In genomic region chr5:149489605-149490037, GRCh38 we compare ENCODE assay signal across 13 cellular contexts.
DNase-seq lines count a peak whose midpoint lies in the region; TF ChIP-seq lines count a peak whose summit lies in the region.
"Had no signal": no experiment of that assay in that cellular context is flagged by ENCODE, and none has a peak within 500 bp of the region (broad histone marks: within the 10 kb centered on the region; RNA-seq: fewer than 3 reads in every experiment).

No MANE protein-coding gene starts in this region.

- DNase-seq in GM04503 (ENCODE audit: low read depth): peak; percentile 61
- peak; percentile 55 for DNase-seq in RPMI7951 (ENCODE audit: low read depth)
- DNase-seq in esophagus muscularis mucosa (ENCODE audit: extremely low spot score): no peak
- DNase-seq in osteocyte (ENCODE audit: extremely low spot score, unreplicated experiment): no peak
- DNase-seq in H7: no peak
- no peak for DNase-seq in activated CD4-positive, alpha-beta T cell treated with anti-CD3 and anti-CD28 coated beads, Interleukin-2, amount 10 ng/mL, durations not matched to agents 7 days and 5 days
- no peak for DNase-seq in OCI-M2 (lab: John Stamatoyannopoulos, UW; ENCODE audit: unreplicated experiment)
- DNase-seq in immature natural killer cell: no peak
- DNase-seq: activated CD4-positive, alpha-beta T cell treated with anti-CD3 and anti-CD28 coated beads for 1 hour; activated naive CD8-positive, alpha-beta T cell treated with anti-CD3 and anti-CD28 coated beads, Interleukin-2, amount 10 ng/mL, durations not matched to agents 7 days and 5 days; NCI-H1436; stimulated activated CD4-positive, alpha-beta T cell treated with anti-CD3 and anti-CD28 coated beads, Interleukin-2, amount 100 ng/mL, for 48 hours had no signal

- H3K27me3 ChIP-seq in esophagus muscularis mucosa: no peaks in the 10 kb centered on the region
- H3K27me3 ChIP-seq in H7 (ENCODE audit: control insufficient read depth, insufficient read depth, low read length): no peaks in the 10 kb centered on the region

- H3K4me3 Mint-ChIP-seq in osteocyte (ENCODE audit: unreplicated experiment): no peak overlapping the region
- no peak overlapping the region for H3K4me3 Mint-ChIP-seq in activated CD4-positive, alpha-beta T cell treated with anti-CD3 and anti-CD28 coated beads, Interleukin-2, amount 10 ng/mL, durations not matched to agents 7 days and 5 days
- no peak overlapping the region for H3K4me3 Mint-ChIP-seq in immature natural killer cell
- H3K4me3 Mint-ChIP-seq: activated naive CD8-positive, alpha-beta T cell treated with anti-CD3 and anti-CD28 coated beads, Interleukin-2, amount 10 ng/mL, durations not matched to agents 7 days and 5 days; natural killer cell treated with Interleukin-12 subunit alpha and Interleukin-12 subunit beta and Interleukin-15 and Interleukin-18, amount 100 ng/mL, for 72 hours had no signal

- TF ChIP-seq EP300 in esophagus muscularis mucosa (IDR thresholded peaks at IDR 0.05): peak; percentile 74

- H3K36me3 ChIP-seq in esophagus muscularis mucosa: peaks cover 0 to 19% (median 5%) of the 10 kb centered on the region in 4 donors
- no peaks in the 10 kb centered on the region for H3K36me3 ChIP-seq in H7 (replicated peaks; ENCODE audit: control insufficient read depth, insufficient read depth, low read length)

- 6% methylated on average over 7 of the region's 7 CpGs for WGBS in esophagus muscularis mucosa

- CTCF ChIA-PET in activated CD4-positive, alpha-beta T cell treated with anti-CD3 and anti-CD28 coated beads, Interleukin-2, amount 10 ng/mL, durations not matched to agents 7 days and 5 days (lab: Charles Lee): no interaction called here

- H3K27me3 Mint-ChIP-seq in osteocyte (ENCODE audit: unreplicated experiment) (no peaks in the 10 kb centered on the region), immature natural killer cell (ENCODE audit: low read depth in 3 of 3) (peaks cover 0 to 4% (median 2%) of the 10 kb centered on the region in 3 donors)
- peaks cover 6% of the 10 kb centered on the region for H3K27me3 Mint-ChIP-seq in activated CD4-positive, alpha-beta T cell treated with anti-CD3 and anti-CD28 coated beads, Interleukin-2, amount 10 ng/mL, durations not matched to agents 7 days and 5 days
- H3K27me3 Mint-ChIP-seq: natural killer cell treated with Interleukin-12 subunit alpha and Interleukin-12 subunit beta and Interleukin-15 and Interleukin-18, amount 100 ng/mL, for 72 hours had no signal

- H3K9me3 Mint-ChIP-seq in osteocyte (ENCODE audit: unreplicated experiment): no peaks in the 10 kb centered on the region
- no peaks in the 10 kb centered on the region for H3K9me3 Mint-ChIP-seq in activated CD4-positive, alpha-beta T cell treated with anti-CD3 and anti-CD28 coated beads, Interleukin-2, amount 10 ng/mL, durations not matched to agents 7 days and 5 days
- H3K9me3 Mint-ChIP-seq in immature natural killer cell: no peaks in the 10 kb centered on the region
- H3K9me3 Mint-ChIP-seq: activated naive CD8-positive, alpha-beta T cell treated with anti-CD3 and anti-CD28 coated beads, Interleukin-2, amount 10 ng/mL, durations not matched to agents 7 days and 5 days; natural killer cell treated with Interleukin-12 subunit alpha and Interleukin-12 subunit beta and Interleukin-15 and Interleukin-18, amount 100 ng/mL, for 72 hours had no signal

- H3K27ac Mint-ChIP-seq in osteocyte (ENCODE audit: unreplicated experiment) (peak overlapping the region; percentile 74), immature natural killer cell (peak overlapping the region in 1 of 6 donors; percentile 23)
- H3K27ac Mint-ChIP-seq in activated CD4-positive, alpha-beta T cell treated with anti-CD3 and anti-CD28 coated beads, Interleukin-2, amount 10 ng/mL, durations not matched to agents 7 days and 5 days: no peak overlapping the region
- H3K27ac Mint-ChIP-seq: activated naive CD8-positive, alpha-beta T cell treated with anti-CD3 and anti-CD28 coated beads, Interleukin-2, amount 10 ng/mL, durations not matched to agents 7 days and 5 days; natural killer cell treated with Interleukin-12 subunit alpha and Interleukin-12 subunit beta and Interleukin-15 and Interleukin-18, amount 100 ng/mL, for 72 hours had no signal

- peaks cover 57% of the 10 kb centered on the region for H3K4me1 Mint-ChIP-seq in osteocyte (ENCODE audit: unreplicated experiment)
- no peaks in the 10 kb centered on the region for H3K4me1 Mint-ChIP-seq in activated CD4-positive, alpha-beta T cell treated with anti-CD3 and anti-CD28 coated beads, Interleukin-2, amount 10 ng/mL, durations not matched to agents 7 days and 5 days
- peaks cover 0 to 5% of the 10 kb centered on the region in 2 donors for H3K4me1 Mint-ChIP-seq in immature natural killer cell
- H3K4me1 Mint-ChIP-seq: activated naive CD8-positive, alpha-beta T cell treated with anti-CD3 and anti-CD28 coated beads, Interleukin-2, amount 10 ng/mL, durations not matched to agents 7 days and 5 days had no signal

- H3K9me3 ChIP-seq in esophagus muscularis mucosa: no peaks in the 10 kb centered on the region

- intact Hi-C loops in esophagus muscularis mucosa (cut with DNase I): loop anchor here (5.0 kb wide), 1 partner anchor 37 kb away; no protein-coding TSS in a partner anchor

- POLR2A ChIA-PET in activated CD4-positive, alpha-beta T cell treated with anti-CD3 and anti-CD28 coated beads, Interleukin-2, amount 10 ng/mL, durations not matched to agents 7 days and 5 days (lab: Charles Lee): no interaction called here

- no peak for TF ChIP-seq POLR2A in esophagus muscularis mucosa (IDR thresholded peaks at IDR 0.05; ENCODE audit: low read depth)

- no peak for TF ChIP-seq CTCF in esophagus muscularis mucosa (IDR thresholded peaks at IDR 0.05)
- TF ChIP-seq CTCF in osteocyte (IDR thresholded peaks at IDR 0.05): no peak

- H3K36me3 Mint-ChIP-seq in osteocyte (ENCODE audit: unreplicated experiment): peaks cover 20% of the 10 kb centered on the region
- H3K36me3 Mint-ChIP-seq in activated CD4-positive, alpha-beta T cell treated with anti-CD3 and anti-CD28 coated beads, Interleukin-2, amount 10 ng/mL, durations not matched to agents 7 days and 5 days (ENCODE audit: low read depth): peaks cover 13% of the 10 kb centered on the region
- peaks cover 0 to 5% (median 5%) of the 10 kb centered on the region in 3 donors for H3K36me3 Mint-ChIP-seq in immature natural killer cell
- H3K36me3 Mint-ChIP-seq: natural killer cell treated with Interleukin-12 subunit alpha and Interleukin-12 subunit beta and Interleukin-15 and Interleukin-18, amount 100 ng/mL, for 72 hours had no signal

- peak overlapping the region; percentile 86 to 93 (median 90) for H3K27ac ChIP-seq in esophagus muscularis mucosa (replicated peaks in 1 of 4)

- H3K4me3 ChIP-seq in esophagus muscularis mucosa: no peak overlapping the region
- H3K4me3 ChIP-seq in H7 (ENCODE audit: insufficient read depth, low read depth, low read length): no peak overlapping the region

- peaks cover 56 to 91% (median 77%) of the 10 kb centered on the region in 4 donors for H3K4me1 ChIP-seq in esophagus muscularis mucosa

Comparison
In these comparisons a context has a peak if more than half of its experiments do, and no peak if none do; other contexts are left out.
1. DNase-seq: peak in GM04503 (single experiment) and RPMI7951 (single experiment); none in esophagus muscularis mucosa (single experiment), osteocyte (single experiment), H7 (single experiment), activated CD4-positive, alpha-beta T cell treated with anti-CD3 and anti-CD28 coated beads, Interleukin-2, amount 10 ng/mL, durations not matched to agents 7 days and 5 days (single experiment), OCI-M2 (single experiment) and immature natural killer cell (0 of 3).